21 cellular contexts compared by ENCODE assay signal in genomic region chr11:132804258-132804657, GRCh38.
"Had no signal": no experiment of that assay in that cellular context is flagged by ENCODE, and none has a peak within 500 bp of the region (broad histone marks: within the 10 kb centered on the region; RNA-seq: fewer than 3 reads in every experiment).

No MANE protein-coding gene starts in this region.

- H3K4me2 ChIP-seq: KMS-11 had no signal

- DNase-seq: Kasumi-1, MM.1S, NCI-H1092 treated with DMSO at 0.1 percent for 48 hours, NCI-H1436, NCI-H1694 treated with DMSO at 0.1 percent for 48 hours, NCI-H2029, NCI-H2081 treated with DMSO at 0.1 percent for 48 hours, NCI-H2171, NCI-H226, NCI-H446, NCI-H510A, NCI-H524 treated with DMSO at 0.1 percent for 48 hours, NCI-H69, Right ventricle myocardium superior, RPMI8226, SIG-M5 had no signal

- H3K27ac ChIP-seq: HL-60, KMS-11, SJSA1, SK-N-MC had no signal

- H3K4me1 ChIP-seq: SJSA1 had no signal

- H3K4me3 ChIP-seq: K562, SJSA1, SK-N-MC had no signal

- ATAC-seq: K562 had no signal

- H3K9ac ChIP-seq: KMS-11 had no signal

- H3K9me3 ChIP-seq: SJSA1 had no signal

- H3K27me3 ChIP-seq: SJSA1 had no signal

- H3K36me3 ChIP-seq: SJSA1 had no signal
